In genomic region chrX:103120748-103121147, GRCh38 we compare ENCODE assay signal across 30 cellular contexts. TPM values are rescaled to one million over a fixed set of nuclear protein-coding genes. Genes with fewer than 3 reads are reported as not detected.
"Had no signal": no experiment of that assay in that cellular context is flagged by ENCODE, and none has a peak within 500 bp of the region (broad histone marks: within the 10 kb centered on the region; RNA-seq: fewer than 3 reads in every experiment).

No MANE protein-coding gene starts in this region.

- H3K4me1 ChIP-seq: stomach, suprapubic skin, testis, thyroid gland, tibial artery, tibial nerve, transverse colon, upper lobe of left lung, upper lobe of right lung, uterus, vagina had no signal

- H3K27me3 ChIP-seq: suprapubic skin, testis, thyroid gland, tibial artery, tibial nerve, transverse colon, upper lobe of left lung, upper lobe of right lung, uterus, vagina had no signal

- DNase-seq: stimulated activated CD4-positive, alpha-beta T cell treated with anti-CD3 and anti-CD28 coated beads, Interleukin-2, amount 100 ng/mL, for 48 hours; stimulated activated CD4-positive, alpha-beta T cell treated with anti-CD3 and anti-CD28 coated beads, Interleukin-4, amount 100 ng/mL, for 1 hour; stimulated activated CD4-positive, alpha-beta T cell treated with anti-CD3 and anti-CD28 coated beads, Interleukin-4, amount 100 ng/mL, for 24 hours; stimulated activated CD4-positive, alpha-beta T cell treated with anti-CD3 and anti-CD28 coated beads, Interleukin-4, amount 100 ng/mL, for 4 hours; stimulated activated CD8-positive, alpha-beta memory T cell treated with anti-CD3 and anti-CD28 coated beads, Interleukin-4, amount 100 ng/mL, for 48 hours; stimulated activated naive B cell treated with anti-CD40 and anti-IgM and Interleukin-4, amounts not matched to agents 10 μg/mL and 1 μg/mL and 100 μg/mL, for 72 hours; stimulated activated naive CD4-positive, alpha-beta T cell; stimulated activated naive CD4-positive, alpha-beta T cell treated with Interleukin-2 at 50 U/mL for 16 hours; stimulated activated naive CD8-positive, alpha-beta T cell treated with anti-CD3 and anti-CD28 coated beads, Interleukin-15, amount 100 ng/mL, for 72 hours; stimulated activated naive CD8-positive, alpha-beta T cell treated with anti-CD3 and anti-CD28 coated beads, Interleukin-15, Interleukin-2, amounts not matched to agents 100 U/mL and 50 U/mL, for 24 hours; stomach; substantia nigra; testis; thyroid gland; tibial artery; transverse colon; trophoblast cell; upper lobe of left lung; upper lobe of right lung; uterus had no signal

- H3K9me3 ChIP-seq: stomach, suprapubic skin, testis, thoracic aorta, thyroid gland, tibial nerve, transverse colon, upper lobe of left lung, upper lobe of right lung, uterus, vagina had no signal

- H3K4me3 ChIP-seq: stomach, suprapubic skin, testis, thoracic aorta, thyroid gland, tibial artery, tibial nerve, transverse colon, upper lobe of left lung, upper lobe of right lung, uterus, vagina had no signal

- H3K36me3 ChIP-seq: stomach, suprapubic skin, thoracic aorta, thyroid gland, tibial artery, tibial nerve, transverse colon, upper lobe of left lung, upper lobe of right lung, uterus, vagina had no signal

- H3K27ac ChIP-seq: stomach, suprapubic skin, testis, thoracic aorta, thyroid gland, tibial artery, tibial nerve, transverse colon, upper lobe of left lung, upper lobe of right lung, uterus, vagina had no signal

- FAIRE-seq: urothelium cell line had no signal

- ATAC-seq: stimulated activated effector memory CD8-positive, alpha-beta T cell treated with anti-CD3 and anti-CD28 coated beads, Interleukin-12 subunit alpha, Interleukin-12 subunit beta, amount 100 ng/mL, for 72 hours; stimulated activated memory B cell treated with anti-CD40 and anti-IgM and Interleukin-4, amounts not matched to agents 10 μg/mL and 1 μg/mL and 100 μg/mL, for 72 hours; stimulated activated naive B cell treated with anti-CD40 and anti-IgM and Interleukin-4, amounts not matched to agents 10 μg/mL and 1 μg/mL and 100 μg/mL, for 72 hours; stimulated activated naive CD8-positive, alpha-beta T cell treated with anti-CD3 and anti-CD28 coated beads, Interleukin-15, amount 100 ng/mL, for 72 hours; stimulated activated naive CD8-positive, alpha-beta T cell treated with anti-CD3 and anti-CD28 coated beads, Interleukin-15, Interleukin-2, amounts not matched to agents 100 U/mL and 50 U/mL, for 24 hours; upper lobe of right lung had no signal

RNA-seq across cellular contexts. Expression of gene NXF3, which starts 27.8 kb away (rescaled TPM):
- total RNA-seq: temporal lobe, urinary bladder, vagina had no signal

RNA-seq across cellular contexts. Expression of gene BEX1, which starts 56.8 kb away (rescaled TPM):
- total RNA-seq: subcutaneous adipose tissue had no signal
